In the genomic region with DNA sequence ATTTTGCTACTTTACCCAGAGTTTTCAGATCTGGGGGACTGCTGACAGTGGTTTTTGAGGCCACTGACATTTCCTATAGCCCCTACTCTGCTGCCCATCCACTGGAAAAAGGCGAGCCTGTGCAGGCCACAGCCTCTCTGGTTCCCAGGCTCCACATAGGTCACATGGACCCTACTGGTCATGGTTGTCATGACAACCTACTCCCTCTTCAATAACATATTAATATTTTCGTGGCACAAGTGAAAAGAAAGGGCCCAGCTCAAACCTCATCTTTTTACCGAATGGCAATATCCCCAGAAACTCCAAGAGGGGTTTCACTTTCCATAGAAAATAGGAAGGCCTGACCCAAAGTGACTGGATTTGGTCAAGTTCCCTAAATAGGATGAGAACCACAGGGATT, we compare ENCODE assay signal across 32 cellular contexts. TPM values are rescaled to one million over a fixed set of nuclear protein-coding genes. Genes with fewer than 3 reads are reported as not detected.
DNase-seq lines count a peak whose midpoint lies in the region; ATAC-seq, FAIRE-seq and TF ChIP-seq lines count a peak whose summit lies in the region.
"Had no signal": no experiment of that assay in that cellular context is flagged by ENCODE, and none has a peak within 500 bp of the region (broad histone marks: within the 10 kb centered on the region; RNA-seq: fewer than 3 reads in every experiment).

No MANE protein-coding gene starts in this region.

- H3F3A ChIP-seq in SK-N-SH (replicated peaks; ENCODE audit: insufficient read depth): peaks cover 5% of the 10 kb centered on the region

- intact Hi-C loops in GM12878 (cut with micrococcal nuclease; ENCODE audit: unreplicated experiment): loop anchor here (10.0 kb wide), 1 partner anchor 835 kb away; a partner anchor contains a TSS
- intact Hi-C loops in Caco-2 (cut with micrococcal nuclease; ENCODE audit: unreplicated experiment): no loop called here

- H3K9me3 ChIP-seq in SK-N-SH: no peaks in the 10 kb centered on the region
- no peaks in the 10 kb centered on the region for H3K9me3 ChIP-seq in GM12878 (replicated peaks; ENCODE audit: control insufficient read depth, insufficient read depth, low read length)
- H3K9me3 ChIP-seq in Caco-2: no peaks in the 10 kb centered on the region
- H3K9me3 ChIP-seq: heart right ventricle, neutrophil, prostate gland, testis, uterus had no signal

- H3K27me3 ChIP-seq in SK-N-SH (ENCODE audit: insufficient read depth): no peaks in the 10 kb centered on the region
- H3K27me3 ChIP-seq in GM12878 (replicated peaks in 1 of 2; ENCODE audit: control insufficient read depth in 2 of 2, insufficient read depth in 2 of 2, low read length in 1 of 2): peaks cover 2 to 6% of the 10 kb centered on the region in 2 experiments; a peak in 2 of 4 replicates
- no peaks in the 10 kb centered on the region for H3K27me3 ChIP-seq in Caco-2 (replicated peaks; ENCODE audit: control insufficient read depth, insufficient read depth, low read length)
- H3K27me3 ChIP-seq: foreskin keratinocyte, heart right ventricle, neutrophil, testis, uterus had no signal

- BruUV-seq in GM12878 (replicated peaks; lab: Mats Ljungman, UMichigan): no TSS peak
- no TSS peak for BruUV-seq in Caco-2 (replicated peaks; lab: Mats Ljungman, UMichigan)

- H3K4me3 ChIP-seq in SK-N-SH (ENCODE audit: low read depth in 2 of 2, low read length in 1 of 2): no peak overlapping the region
- H3K4me3 ChIP-seq in GM12878: no peak overlapping the region
- H3K4me3 ChIP-seq in Caco-2 (ENCODE audit: low read depth, low read length): no peak overlapping the region
- H3K4me3 ChIP-seq: heart right ventricle, prostate gland, testis, uterus had no signal

- POLR2A ChIA-PET in SK-N-SH (lab: Yijun Ruan, JAX) (no interaction called here), GM12878 (lab: Charles Lee) (no interaction called here), Caco-2 (lab: Charles Lee) (no interaction called here)

- H4K20me1 ChIP-seq in SK-N-SH (ENCODE audit: insufficient read depth) (no peaks in the 10 kb centered on the region), GM12878 (ENCODE audit: control insufficient read depth, insufficient read depth) (no peaks in the 10 kb centered on the region)

- FAIRE-seq in GM12878 (lab: Jason Lieb, UNC): no peak
- FAIRE-seq: A204.1 had no signal

- TF ChIP-seq EP300 in SK-N-SH (IDR thresholded peaks at IDR 0.05; ENCODE audit: borderline replicate concordance in 1 of 2, low read depth in 1 of 2, low read length in 1 of 2) (no peak), GM12878 (IDR thresholded peaks at IDR 0.05; ENCODE audit: borderline replicate concordance in 1 of 2, control insufficient read depth in 1 of 2, low read depth in 2 of 2, low read length in 2 of 2) (no peak)

- in situ Hi-C loops in GM12878 (cut with MboI): loop anchor here (5.0 to 10.0 kb wide), 3 partner anchors 233 to 835 kb away; a partner anchor contains a TSS

- no peak for TF ChIP-seq RAD21 in SK-N-SH (IDR thresholded peaks at IDR 0.05; ENCODE audit: low read length)
- TF ChIP-seq RAD21 in GM12878 (IDR thresholded peaks at IDR 0.05; ENCODE audit: insufficient read depth, low read depth, low read length): no peak

- SMC1A ChIA-PET in GM12878 (lab: Charles Lee; ENCODE audit: uncharacterized antibody, unreplicated experiment): interaction anchor here (1.4 kb wide), 1 partner anchor 8 kb away, joined by 6 read pairs; no protein-coding TSS in a partner anchor

- RAD21 ChIA-PET in GM12878 (lab: Charles Lee; ENCODE audit: unreplicated experiment): no interaction called here

- H3K4me1 Mint-ChIP-seq in activated T-helper 17 cell treated with anti-CD3 and anti-CD28 coated beads, Interleukin-2, amount 50 U/mL, for 72 hours: no peaks in the 10 kb centered on the region
- no peaks in the 10 kb centered on the region for H3K4me1 Mint-ChIP-seq in Caco-2 (ENCODE audit: low read depth, unreplicated experiment)
- H3K4me1 Mint-ChIP-seq: brain had no signal

- H3K4me1 ChIP-seq in SK-N-SH (ENCODE audit: control insufficient read depth in 1 of 2, insufficient read depth in 2 of 2, low read depth in 1 of 2, low read length in 1 of 2) (no peaks in the 10 kb centered on the region; a peak in 1 of 4 replicates), GM12878 (ENCODE audit: control insufficient read depth, insufficient read depth, low read length) (no peaks in the 10 kb centered on the region), Caco-2 (0 out of 2 replicates have a peak, but pooled peaks cover 5% of the 10 kb centered on the region)
- H3K4me1 ChIP-seq: foreskin keratinocyte, prostate gland, testis, uterus had no signal

- H3K36me3 ChIP-seq in SK-N-SH (replicated peaks in 1 of 2; ENCODE audit: control insufficient read depth in 1 of 2, insufficient read depth in 2 of 2, low read length in 1 of 2): no peaks in the 10 kb centered on the region
- H3K36me3 ChIP-seq in GM12878 (ENCODE audit: control insufficient read depth in 2 of 2, insufficient read depth in 2 of 2, low read length in 1 of 2): no peaks in the 10 kb centered on the region
- H3K36me3 ChIP-seq in Caco-2 (ENCODE audit: control insufficient read depth, insufficient read depth, low read length): no peaks in the 10 kb centered on the region
- H3K36me3 ChIP-seq: heart right ventricle, neutrophil, prostate gland, uterus had no signal

- CTCF ChIA-PET in SK-N-SH (lab: Yijun Ruan, JAX): no interaction called here
- CTCF ChIA-PET in GM12878 (lab: Yijun Ruan, JAX): interaction anchor here (1.5 kb wide), 1 partner anchor 344 kb away, joined by 5 read pairs; no protein-coding TSS in a partner anchor
- CTCF ChIA-PET in Caco-2 (lab: Charles Lee): no interaction called here

- H3K27ac Mint-ChIP-seq in activated T-helper 17 cell treated with anti-CD3 and anti-CD28 coated beads, Interleukin-2, amount 50 U/mL, for 72 hours: no peak overlapping the region
- H3K27ac Mint-ChIP-seq in Caco-2 (ENCODE audit: unreplicated experiment): no peak overlapping the region
- H3K27ac Mint-ChIP-seq: activated B cell treated with CpG ODN at 0.5 μM for 24 hours; activated CD8-positive, alpha-beta memory T cell treated with anti-CD3 and anti-CD28 coated beads, Interleukin-2, amount 10 ng/mL, durations not matched to agents 7 days and 5 days; brain had no signal

- no peak overlapping the region for H3K4me2 ChIP-seq in SK-N-SH
- H3K4me2 ChIP-seq in GM12878 (ENCODE audit: control insufficient read depth, insufficient read depth): no peak overlapping the region

- no peaks in the 10 kb centered on the region for H3K9me2 ChIP-seq in SK-N-SH

- H3K27me3 Mint-ChIP-seq in activated T-helper 17 cell treated with anti-CD3 and anti-CD28 coated beads, Interleukin-2, amount 50 U/mL, for 72 hours: no peaks in the 10 kb centered on the region
- H3K27me3 Mint-ChIP-seq in Caco-2 (ENCODE audit: insufficient read depth, unreplicated experiment): no peaks in the 10 kb centered on the region

- 75% methylated on average over 3 of the region's 3 CpGs for WGBS in SK-N-SH (ENCODE audit: low lambda C conversion rate)
- WGBS in GM12878 (ENCODE audit: insufficient coverage, insufficient replicate concordance, low lambda C conversion rate, missing lambda C conversion rate): 61% methylated on average over 3 of the region's 3 CpGs

- H3K79me2 ChIP-seq in SK-N-SH (ENCODE audit: insufficient read depth): no peaks in the 10 kb centered on the region
- H3K79me2 ChIP-seq in GM12878 (ENCODE audit: control insufficient read depth, insufficient read depth, low read length): no peaks in the 10 kb centered on the region

- no peak overlapping the region for H3K27ac ChIP-seq in SK-N-SH (ENCODE audit: low read depth in 2 of 2, low read length in 1 of 2)
- H3K27ac ChIP-seq in GM12878 (ENCODE audit: control insufficient read depth, insufficient read depth): no peak overlapping the region
- H3K27ac ChIP-seq: epithelial cell of prostate, foreskin keratinocyte, neutrophil, prostate gland, testis, uterus had no signal

- H3K9ac ChIP-seq in SK-N-SH: no peak overlapping the region
- H3K9ac ChIP-seq in GM12878 (ENCODE audit: control insufficient read depth, insufficient read depth, low read length): no peak overlapping the region

- H2AFZ ChIP-seq in SK-N-SH (ENCODE audit: low read depth) (peak overlapping the region; percentile 8; the same call in 1 of the 2 replicates), GM12878 (ENCODE audit: control insufficient read depth, low read depth, low read length) (no peak overlapping the region)

- H3K4me3 Mint-ChIP-seq in activated T-helper 17 cell treated with anti-CD3 and anti-CD28 coated beads, Interleukin-2, amount 50 U/mL, for 72 hours: no peak overlapping the region
- H3K4me3 Mint-ChIP-seq in Caco-2 (ENCODE audit: unreplicated experiment): no peak overlapping the region
- H3K4me3 Mint-ChIP-seq: activated B cell treated with CpG ODN at 0.5 μM for 24 hours; activated CD8-positive, alpha-beta memory T cell treated with anti-CD3 and anti-CD28 coated beads, Interleukin-2, amount 10 ng/mL, durations not matched to agents 7 days and 5 days; brain had no signal

- no peak for TF ChIP-seq POLR2A in GM12878 (IDR thresholded peaks at IDR 0.05; ENCODE audit: low read depth, low read length)

- no peaks in the 10 kb centered on the region for H3K9me3 Mint-ChIP-seq in activated T-helper 17 cell treated with anti-CD3 and anti-CD28 coated beads, Interleukin-2, amount 50 U/mL, for 72 hours
- no peaks in the 10 kb centered on the region for H3K9me3 Mint-ChIP-seq in Caco-2 (ENCODE audit: unreplicated experiment)
- H3K9me3 Mint-ChIP-seq: activated B cell treated with CpG ODN at 0.5 μM for 24 hours, brain had no signal

- H3K36me3 Mint-ChIP-seq in activated T-helper 17 cell treated with anti-CD3 and anti-CD28 coated beads, Interleukin-2, amount 50 U/mL, for 72 hours (ENCODE audit: low read depth): no peaks in the 10 kb centered on the region
- no peaks in the 10 kb centered on the region for H3K36me3 Mint-ChIP-seq in Caco-2 (ENCODE audit: insufficient read depth, unreplicated experiment)
- H3K36me3 Mint-ChIP-seq: activated CD8-positive, alpha-beta memory T cell treated with anti-CD3 and anti-CD28 coated beads, Interleukin-2, amount 10 ng/mL, durations not matched to agents 7 days and 5 days; brain had no signal

- TF ChIP-seq CTCF in SK-N-SH (IDR thresholded peaks at IDR 0.05) (no peak; the same call in 1 of the 2 replicates), GM12878 (IDR thresholded peaks at IDR 0.05 in 2 of 3, conservative IDR thresholded peaks at IDR 0.05 in 1 of 3; ENCODE audit: control insufficient read depth in 2 of 3, extremely low read depth in 1 of 3, insufficient read depth in 1 of 3, low read depth in 3 of 3, low read length in 3 of 3) (no peak), Caco-2 (IDR thresholded peaks at IDR 0.05; ENCODE audit: insufficient read depth in 1 of 2, low read depth in 1 of 2, low read length in 1 of 2, severe bottlenecking in 1 of 2, unreplicated experiment in 1 of 2) (no peak)

- DNase-seq in SK-N-SH (no peak), GM12878 (ENCODE audit: low read depth, low spot score) (no peak), hepatic stellate cell (ENCODE audit: low spot score) (peak; percentile 58), Caco-2 (no peak), NCI-H446 treated with DMSO at 0.1 percent for 48 hours (lab: John Stamatoyannopoulos, UW) (no peak)
- DNase-seq: activated B cell treated with CpG ODN at 0.5 μM for 24 hours; activated CD4-positive, alpha-beta T cell treated with anti-CD3 and anti-CD28 coated beads, Interleukin-2, amount 50 U/mL, for 1 hour; activated CD8-positive, alpha-beta memory T cell treated with anti-CD3 and anti-CD28 coated beads, Interleukin-2, amount 10 ng/mL, durations not matched to agents 7 days and 5 days; activated naive CD4-positive, alpha-beta T cell; activated T-cell treated with anti-CD3 and anti-CD28 coated beads, Interleukin-2, amount 50 U/mL, for 48 hours; DND-41; effector CD4-positive, alpha-beta T cell; foreskin keratinocyte; heart right ventricle; mammary epithelial cell; NCI-H1092 treated with DMSO at 0.1 percent for 48 hours; NCI-H187 treated with DMSO at 0.1 percent for 48 hours; NCI-H526 treated with DMSO at 0.1 percent for 48 hours; Right ventricle myocardium superior; stimulated activated naive CD4-positive, alpha-beta T cell treated with Interleukin-2 at 50 U/mL for 16 hours; SW 1271; T-helper 9 cell; testis; uterus had no signal

- ATAC-seq in SK-N-SH treated with all-trans-retinoic acid at 6 μM for 48 hours (no peak), GM12878 (no peak), HG03159 (IDR thresholded peaks at IDR 0.05; ENCODE audit: unreplicated experiment) (no peak)
- no peak for ATAC-seq in activated T-helper 17 cell treated with anti-CD3 and anti-CD28 coated beads, Interleukin-2, amount 50 U/mL, for 72 hours (replicated peaks)
- ATAC-seq: activated CD8-positive, alpha-beta memory T cell treated with anti-CD3 and anti-CD28 coated beads, Interleukin-2, amount 10 ng/mL, durations not matched to agents 7 days and 5 days; foreskin keratinocyte had no signal

RNA-seq across cellular contexts. Expression of a gene that starts 11.0 kb away (rescaled TPM):
- polyA plus RNA-seq in SK-N-SH (2012; rRNA removed) (8.1 and 8.5 TPM in 2 replicates), GM12878 (2011; rRNA removed) (3.3 and 4.5 TPM in 2 replicates), GM12878 (2014; fragmentation: Illumina TruSeq; extraction: Trizol) (2.2 and 2.3 TPM in 2 replicates), GM12878 (2014; fragmentation: Nextera tagmentation; extraction: Ambion mirVana) (under 1 TPM; 0.82 to 0.84 TPM), GM12878 (2014; rRNA removed) (1.3 and 1.4 TPM in 2 replicates), GM12878 (2016; fragmentation: Nextera tagmentation; extraction: Ambion mirVana) (1 to 10 TPM; 1.7 to 2.5 TPM)
- 7.5 and 8.1 TPM in 2 replicates for polyA plus RNA-seq in SK-N-SH (2012; cell fraction: cytosol; rRNA removed)
- 5.9 and 8.0 TPM in 2 replicates for polyA plus RNA-seq in SK-N-SH (2012; cell fraction: nucleus; rRNA removed)
- total RNA-seq in GM12878 (2013; cell fraction: nucleolus; rRNA removed): 5.3 and 5.6 TPM in 2 replicates
- total RNA-seq in GM12878 (2014; rRNA removed) (1.4 and 1.7 TPM in 2 replicates), GM12878 (2014; rRNA removed; fragmentation: Illumina TruSeq; extraction: Trizol) (1.5 and 1.6 TPM in 2 replicates), GM12878 (2021) (2.8 and 3.6 TPM in 2 replicates), Caco-2 (2022) (34.3 and 34.5 TPM in 2 replicates)
- 3.4 TPM for polyA plus RNA-seq in GM12878 (2011; ENCODE audit: low read depth)
- 4.3 and 4.6 TPM in 2 replicates for polyA plus RNA-seq in GM12878 (2011; cell fraction: cytosol; rRNA removed)
- polyA plus RNA-seq in GM12878 (2011; cell fraction: nucleus; rRNA removed): 2.6 and 4.3 TPM in 2 replicates
- polyA plus RNA-seq in GM12878 (2012): 3.7 and 4.3 TPM in 2 replicates
- 21.5 and 25.2 TPM in 2 replicates for polyA minus RNA-seq in GM12878 (2011; rRNA and poly(A)+ RNA removed)
- 4.8 and 6.5 TPM in 2 replicates for polyA minus RNA-seq in GM12878 (2011; cell fraction: cytosol; rRNA and poly(A)+ RNA removed)
- polyA minus RNA-seq in GM12878 (2011; cell fraction: nucleus; rRNA and poly(A)+ RNA removed): 5.9 and 9.6 TPM in 2 replicates
- total RNA-seq in activated T-helper 17 cell treated with anti-CD3 and anti-CD28 coated beads, Interleukin-2, amount 50 U/mL, for 72 hours: 10 to 100 TPM; 10.4 to 21.3 TPM
